ENCODE assay signal across 18 cellular contexts in the genomic region with DNA sequence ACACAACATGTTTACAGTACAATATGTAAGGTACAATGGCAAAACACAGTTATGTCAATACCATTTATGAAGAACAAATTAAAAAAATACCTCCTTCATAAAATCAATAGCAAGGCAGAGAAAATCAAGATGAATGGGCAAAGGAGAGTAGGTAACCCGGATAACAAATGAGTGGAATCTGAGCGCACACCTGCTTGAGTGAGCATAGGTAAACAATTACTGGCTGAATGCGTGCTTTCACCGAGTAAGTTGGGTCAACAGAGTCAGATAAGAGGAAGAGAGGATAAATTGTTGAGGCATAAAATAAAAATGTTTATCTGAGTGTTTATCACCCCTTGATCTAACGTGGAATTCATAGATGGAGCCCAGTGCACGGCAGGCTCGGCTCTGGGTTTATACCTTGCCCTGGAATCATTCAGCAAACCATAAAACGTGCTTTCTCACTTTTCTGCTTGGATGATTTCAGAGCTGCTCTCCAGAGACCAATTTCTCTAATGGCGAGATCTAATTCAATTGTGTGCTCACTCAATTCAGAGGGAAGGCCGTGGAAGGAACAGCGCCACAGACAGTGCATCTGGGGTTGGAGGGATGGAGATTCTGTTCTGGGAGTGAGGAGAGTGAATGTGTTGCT.
A peak's percentile ranks its signal among the peaks of the same experiment; 100 is the strongest.
DNase-seq lines count a peak whose midpoint lies in the region; ATAC-seq, FAIRE-seq and TF ChIP-seq lines count a peak whose summit lies in the region.
"Had no signal": no experiment of that assay in that cellular context is flagged by ENCODE, and none has a peak within 500 bp of the region (broad histone marks: within the 10 kb centered on the region; RNA-seq: fewer than 3 reads in every experiment).

No MANE protein-coding gene starts in this region.

- DNase-seq in Caki2 (ENCODE audit: low read depth) (peak; percentile 66), NCI-H1436 (lab: John Stamatoyannopoulos, UW) (peak; percentile 73), NCI-H345 (lab: John Stamatoyannopoulos, UW) (peak; percentile 81), NOMO-1 (lab: John Stamatoyannopoulos, UW; ENCODE audit: unreplicated experiment in 2 of 2) (no peak), activated gamma-delta T cell (lab: John Stamatoyannopoulos, UW) (no peak)
- no peak for DNase-seq in stimulated activated CD4-positive, alpha-beta T cell treated with anti-CD3 and anti-CD28 coated beads, Interleukin-4, amount 100 ng/mL, for 4 hours
- DNase-seq: activated B cell treated with CpG ODN at 0.5 μM for 24 hours; left ventricle myocardium superior; NCI-H446 treated with DMSO at 0.1 percent for 48 hours; spleen; stimulated activated naive CD4-positive, alpha-beta T cell treated with Interleukin-2 at 50 U/mL for 16 hours; T-cell; upper lobe of left lung had no signal

- no peak for ATAC-seq in SK-N-SH treated with all-trans-retinoic acid at 6 μM for 48 hours
- ATAC-seq: activated T-helper 17 cell treated with anti-CD3 and anti-CD28 coated beads, Interleukin-2, amount 50 U/mL, for 72 hours; left ventricle myocardium superior; T-cell had no signal

- in situ Hi-C loops in Caki2 (cut with HindIII; ENCODE audit: low pct_unique_long_range_greater_than_20kb, low sequenced_read_pairs) = no loop called here

- peak; percentile 97 for FAIRE-seq in islet of Langerhans (lab: Jason Lieb, UNC)
- FAIRE-seq: GM18507, RCC 7860 had no signal

TF ChIP-seq in SK-N-SH treated with all-trans-retinoic acid at 6 μM for 48 hours, 23 proteins besides CTCF, POLR2A, EP300 and RAD21:
- no peak for TF ChIP-seq ZNF8 (CRISPR knock-in tag; IDR thresholded peaks at IDR 0.05)
- TF ChIP-seq, protein P1, sequence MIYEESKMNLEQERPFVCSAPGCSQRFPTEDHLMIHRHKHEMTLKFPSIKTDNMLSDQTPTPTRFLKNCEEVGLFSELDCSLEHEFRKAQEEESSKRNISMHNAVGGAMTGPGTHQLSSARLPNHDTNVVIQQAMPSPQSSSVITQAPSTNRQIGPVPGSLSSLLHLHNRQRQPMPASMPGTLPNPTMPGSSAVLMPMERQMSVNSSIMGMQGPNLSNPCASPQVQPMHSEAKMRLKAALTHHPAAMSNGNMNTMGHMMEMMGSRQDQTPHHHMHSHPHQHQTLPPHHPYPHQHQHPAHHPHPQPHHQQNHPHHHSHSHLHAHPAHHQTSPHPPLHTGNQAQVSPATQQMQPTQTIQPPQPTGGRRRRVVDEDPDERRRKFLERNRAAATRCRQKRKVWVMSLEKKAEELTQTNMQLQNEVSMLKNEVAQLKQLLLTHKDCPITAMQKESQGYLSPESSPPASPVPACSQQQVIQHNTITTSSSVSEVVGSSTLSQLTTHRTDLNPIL (CRISPR knock-in tag; IDR thresholded peaks at IDR 0.05; ENCODE audit: low read depth) = no peak
- no peak for TF ChIP-seq ZC3H10 (CRISPR knock-in tag; IDR thresholded peaks at IDR 0.05)
- no peak for TF ChIP-seq PPARA (CRISPR knock-in tag; IDR thresholded peaks at IDR 0.05; ENCODE audit: borderline replicate concordance)
- TF ChIP-seq TOX (CRISPR knock-in tag; IDR thresholded peaks at IDR 0.05; ENCODE audit: borderline replicate concordance) = no peak
- no peak for TF ChIP-seq ZFP3 (CRISPR knock-in tag; IDR thresholded peaks at IDR 0.05)
- TF ChIP-seq ARNTL (CRISPR knock-in tag; IDR thresholded peaks at IDR 0.05; ENCODE audit: borderline replicate concordance, low read depth) = no peak
- no peak for TF ChIP-seq OSR1 (CRISPR knock-in tag; IDR thresholded peaks at IDR 0.05)
- TF ChIP-seq ZFP30 (CRISPR knock-in tag; IDR thresholded peaks at IDR 0.05) = no peak
- TF ChIP-seq ZNF70 (CRISPR knock-in tag; IDR thresholded peaks at IDR 0.05) = no peak
- no peak for TF ChIP-seq ISL1 (CRISPR knock-in tag; IDR thresholded peaks at IDR 0.05)
- TF ChIP-seq BACH2 (CRISPR knock-in tag; IDR thresholded peaks at IDR 0.05; ENCODE audit: borderline replicate concordance) = no peak
- TF ChIP-seq, protein P2, sequence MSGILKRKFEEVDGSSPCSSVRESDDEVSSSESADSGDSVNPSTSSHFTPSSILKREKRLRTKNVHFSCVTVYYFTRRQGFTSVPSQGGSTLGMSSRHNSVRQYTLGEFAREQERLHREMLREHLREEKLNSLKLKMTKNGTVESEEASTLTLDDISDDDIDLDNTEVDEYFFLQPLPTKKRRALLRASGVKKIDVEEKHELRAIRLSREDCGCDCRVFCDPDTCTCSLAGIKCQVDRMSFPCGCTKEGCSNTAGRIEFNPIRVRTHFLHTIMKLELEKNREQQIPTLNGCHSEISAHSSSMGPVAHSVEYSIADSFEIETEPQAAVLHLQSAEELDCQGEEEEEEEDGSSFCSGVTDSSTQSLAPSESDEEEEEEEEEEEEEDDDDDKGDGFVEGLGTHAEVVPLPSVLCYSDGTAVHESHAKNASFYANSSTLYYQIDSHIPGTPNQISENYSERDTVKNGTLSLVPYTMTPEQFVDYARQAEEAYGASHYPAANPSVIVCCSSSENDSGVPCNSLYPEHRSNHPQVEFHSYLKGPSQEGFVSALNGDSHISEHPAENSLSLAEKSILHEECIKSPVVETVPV (CRISPR knock-in tag; IDR thresholded peaks at IDR 0.05) = no peak
- TF ChIP-seq, protein P3, sequence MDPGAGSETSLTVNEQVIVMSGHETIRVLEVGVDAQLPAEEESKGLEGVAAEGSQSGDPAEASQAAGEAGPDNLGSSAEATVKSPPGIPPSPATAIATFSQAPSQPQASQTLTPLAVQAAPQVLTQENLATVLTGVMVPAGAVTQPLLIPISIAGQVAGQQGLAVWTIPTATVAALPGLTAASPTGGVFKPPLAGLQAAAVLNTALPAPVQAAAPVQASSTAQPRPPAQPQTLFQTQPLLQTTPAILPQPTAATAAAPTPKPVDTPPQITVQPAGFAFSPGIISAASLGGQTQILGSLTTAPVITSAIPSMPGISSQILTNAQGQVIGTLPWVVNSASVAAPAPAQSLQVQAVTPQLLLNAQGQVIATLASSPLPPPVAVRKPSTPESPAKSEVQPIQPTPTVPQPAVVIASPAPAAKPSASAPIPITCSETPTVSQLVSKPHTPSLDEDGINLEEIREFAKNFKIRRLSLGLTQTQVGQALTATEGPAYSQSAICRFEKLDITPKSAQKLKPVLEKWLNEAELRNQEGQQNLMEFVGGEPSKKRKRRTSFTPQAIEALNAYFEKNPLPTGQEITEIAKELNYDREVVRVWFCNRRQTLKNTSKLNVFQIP (CRISPR knock-in tag; IDR thresholded peaks at IDR 0.05; ENCODE audit: borderline replicate concordance, low read depth) = no peak
- TF ChIP-seq SNAI2 (CRISPR knock-in tag; IDR thresholded peaks at IDR 0.05) = no peak
- no peak for TF ChIP-seq ESRRG (CRISPR knock-in tag; IDR thresholded peaks at IDR 0.05)
- TF ChIP-seq, protein P4, sequence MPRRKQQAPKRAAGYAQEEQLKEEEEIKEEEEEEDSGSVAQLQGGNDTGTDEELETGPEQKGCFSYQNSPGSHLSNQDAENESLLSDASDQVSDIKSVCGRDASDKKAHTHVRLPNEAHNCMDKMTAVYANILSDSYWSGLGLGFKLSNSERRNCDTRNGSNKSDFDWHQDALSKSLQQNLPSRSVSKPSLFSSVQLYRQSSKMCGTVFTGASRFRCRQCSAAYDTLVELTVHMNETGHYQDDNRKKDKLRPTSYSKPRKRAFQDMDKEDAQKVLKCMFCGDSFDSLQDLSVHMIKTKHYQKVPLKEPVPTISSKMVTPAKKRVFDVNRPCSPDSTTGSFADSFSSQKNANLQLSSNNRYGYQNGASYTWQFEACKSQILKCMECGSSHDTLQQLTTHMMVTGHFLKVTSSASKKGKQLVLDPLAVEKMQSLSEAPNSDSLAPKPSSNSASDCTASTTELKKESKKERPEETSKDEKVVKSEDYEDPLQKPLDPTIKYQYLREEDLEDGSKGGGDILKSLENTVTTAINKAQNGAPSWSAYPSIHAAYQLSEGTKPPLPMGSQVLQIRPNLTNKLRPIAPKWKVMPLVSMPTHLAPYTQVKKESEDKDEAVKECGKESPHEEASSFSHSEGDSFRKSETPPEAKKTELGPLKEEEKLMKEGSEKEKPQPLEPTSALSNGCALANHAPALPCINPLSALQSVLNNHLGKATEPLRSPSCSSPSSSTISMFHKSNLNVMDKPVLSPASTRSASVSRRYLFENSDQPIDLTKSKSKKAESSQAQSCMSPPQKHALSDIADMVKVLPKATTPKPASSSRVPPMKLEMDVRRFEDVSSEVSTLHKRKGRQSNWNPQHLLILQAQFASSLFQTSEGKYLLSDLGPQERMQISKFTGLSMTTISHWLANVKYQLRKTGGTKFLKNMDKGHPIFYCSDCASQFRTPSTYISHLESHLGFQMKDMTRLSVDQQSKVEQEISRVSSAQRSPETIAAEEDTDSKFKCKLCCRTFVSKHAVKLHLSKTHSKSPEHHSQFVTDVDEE (CRISPR knock-in tag; IDR thresholded peaks at IDR 0.05) = no peak
- TF ChIP-seq, protein P5, sequence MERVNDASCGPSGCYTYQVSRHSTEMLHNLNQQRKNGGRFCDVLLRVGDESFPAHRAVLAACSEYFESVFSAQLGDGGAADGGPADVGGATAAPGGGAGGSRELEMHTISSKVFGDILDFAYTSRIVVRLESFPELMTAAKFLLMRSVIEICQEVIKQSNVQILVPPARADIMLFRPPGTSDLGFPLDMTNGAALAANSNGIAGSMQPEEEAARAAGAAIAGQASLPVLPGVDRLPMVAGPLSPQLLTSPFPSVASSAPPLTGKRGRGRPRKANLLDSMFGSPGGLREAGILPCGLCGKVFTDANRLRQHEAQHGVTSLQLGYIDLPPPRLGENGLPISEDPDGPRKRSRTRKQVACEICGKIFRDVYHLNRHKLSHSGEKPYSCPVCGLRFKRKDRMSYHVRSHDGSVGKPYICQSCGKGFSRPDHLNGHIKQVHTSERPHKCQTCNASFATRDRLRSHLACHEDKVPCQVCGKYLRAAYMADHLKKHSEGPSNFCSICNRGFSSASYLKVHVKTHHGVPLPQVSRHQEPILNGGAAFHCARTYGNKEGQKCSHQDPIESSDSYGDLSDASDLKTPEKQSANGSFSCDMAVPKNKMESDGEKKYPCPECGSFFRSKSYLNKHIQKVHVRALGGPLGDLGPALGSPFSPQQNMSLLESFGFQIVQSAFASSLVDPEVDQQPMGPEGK (CRISPR knock-in tag; IDR thresholded peaks at IDR 0.05; ENCODE audit: borderline replicate concordance) = no peak
- TF ChIP-seq ZNF565 (CRISPR knock-in tag; conservative IDR thresholded peaks at IDR 0.05; ENCODE audit: low read depth) = no peak
- no peak for TF ChIP-seq CSDC2 (CRISPR knock-in tag; IDR thresholded peaks at IDR 0.05)

Comparison
In these comparisons a context has a peak if more than half of its experiments do, and no peak if none do; other contexts are left out.
1. DNase-seq: peak in Caki2 (single experiment), NCI-H1436 (single experiment) and NCI-H345 (single experiment); none in NOMO-1 (0 of 2), stimulated activated CD4-positive, alpha-beta T cell treated with anti-CD3 and anti-CD28 coated beads, Interleukin-4, amount 100 ng/mL, for 4 hours (0 of 2) and activated gamma-delta T cell (single experiment).